ENCODE assay signal across 32 cellular contexts in the genomic region with DNA sequence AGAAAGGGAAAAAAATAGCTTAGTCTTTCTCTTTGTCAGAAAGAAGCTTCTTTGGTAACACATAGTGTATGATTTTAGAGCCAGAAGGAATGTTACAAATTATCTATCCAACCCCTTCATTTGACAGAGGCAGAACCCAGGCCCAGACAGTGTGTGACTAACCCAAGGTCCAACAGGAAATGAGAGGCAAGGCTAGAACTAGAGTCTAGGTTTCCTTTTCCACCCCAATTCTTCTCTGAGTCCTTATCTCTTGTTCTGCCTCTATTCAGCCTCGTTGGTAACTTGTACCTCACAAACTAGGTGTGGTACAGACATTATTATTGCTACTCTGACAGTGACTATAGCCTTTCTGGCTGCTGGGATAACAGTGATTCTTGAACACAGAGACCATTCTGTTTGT.
"Had no signal": no experiment of that assay in that cellular context is flagged by ENCODE, and none has a peak within 500 bp of the region (broad histone marks: within the 10 kb centered on the region; RNA-seq: fewer than 3 reads in every experiment).

No MANE protein-coding gene starts in this region.

- H3K27ac Mint-ChIP-seq: activated B cell treated with CpG ODN at 0.5 μM for 24 hours; activated CD8-positive, alpha-beta T cell treated with anti-CD3 and anti-CD28 coated beads for 36 hours; activated naive CD8-positive, alpha-beta T cell; activated T-helper 17 cell treated with anti-CD3 and anti-CD28 coated beads, Interleukin-2, amount 50 U/mL, for 72 hours; T-helper 17 cell; T-helper 2 cell treated with Interferon-gamma antibody and Interleukin-4, amounts not matched to agents 5 μg/mL and 100 μg/mL, for 36 hours had no signal

- H3K36me3 ChIP-seq: cardiac muscle cell, colonic mucosa, gastroesophageal sphincter, heart right ventricle, WERI-Rb-1 had no signal

- H3K4me1 Mint-ChIP-seq: activated B cell treated with CpG ODN at 0.5 μM for 24 hours; activated T-helper 17 cell treated with anti-CD3 and anti-CD28 coated beads, Interleukin-2, amount 50 U/mL, for 72 hours; T-helper 17 cell had no signal

- FAIRE-seq: endometrium had no signal

- H3K4me2 ChIP-seq: hepatocyte had no signal

- H2AFZ ChIP-seq: hepatocyte had no signal

- H3K4me3 ChIP-seq: body of pancreas, cardiac muscle cell, colonic mucosa, gastroesophageal sphincter, heart right ventricle, hepatocyte had no signal

- H3K9me3 ChIP-seq: body of pancreas, colonic mucosa, gastroesophageal sphincter, heart right ventricle had no signal

- H3K27me3 Mint-ChIP-seq: activated T-helper 17 cell treated with anti-CD3 and anti-CD28 coated beads, Interleukin-2, amount 50 U/mL, for 72 hours; T-helper 17 cell had no signal

- H3K27ac ChIP-seq: body of pancreas, cardiac muscle cell, colonic mucosa, gastroesophageal sphincter, heart right ventricle, hepatocyte, WERI-Rb-1 had no signal

- H3K9me3 Mint-ChIP-seq: activated CD8-positive, alpha-beta T cell treated with anti-CD3 and anti-CD28 coated beads for 36 hours; activated T-cell treated with anti-CD3 and anti-CD28 coated beads, Interleukin-2, amount 50 U/mL, for 4 hours; activated T-helper 17 cell treated with anti-CD3 and anti-CD28 coated beads, Interleukin-2, amount 50 U/mL, for 72 hours; T-helper 2 cell treated with Interferon-gamma antibody and Interleukin-4, amounts not matched to agents 5 μg/mL and 100 μg/mL, for 36 hours had no signal

- H3K79me2 ChIP-seq: hepatocyte had no signal

- H3K36me3 Mint-ChIP-seq: activated naive CD8-positive, alpha-beta T cell had no signal

- H3K27me3 ChIP-seq: body of pancreas, cardiac muscle cell, colonic mucosa, gastroesophageal sphincter, heart right ventricle had no signal

- ATAC-seq: activated CD4-positive, CD25-positive, alpha-beta regulatory T cell treated with anti-CD3 and anti-CD28 coated beads, Interleukin-2, amount 50 U/mL, for 24 hours; activated CD8-positive, alpha-beta T cell treated with anti-CD3 and anti-CD28 coated beads for 36 hours; activated T-cell treated with anti-CD3 and anti-CD28 coated beads, Interleukin-2, amount 50 U/mL, for 4 hours; activated T-helper 17 cell treated with anti-CD3 and anti-CD28 coated beads, Interleukin-2, amount 50 U/mL, for 72 hours; body of pancreas; esophagus mucosa; gastroesophageal sphincter; heart right ventricle; T-helper 17 cell had no signal

- DNase-seq: activated B cell treated with CpG ODN at 0.5 μM for 24 hours; activated CD4-positive, alpha-beta T cell treated with anti-CD3 and anti-CD28 coated beads for 48 hours; activated CD4-positive, alpha-beta T cell treated with anti-CD3 and anti-CD28 coated beads, Interleukin-2, amount 50 U/mL, for 1 hour; activated CD4-positive, alpha-beta T cell treated with anti-CD3 and anti-CD28 coated beads, Interleukin-2, amount 50 U/mL, for 48 hours; activated CD8-positive, alpha-beta memory T cell treated with anti-CD3 and anti-CD28 coated beads for 24 hours; activated CD8-positive, alpha-beta T cell treated with anti-CD3 and anti-CD28 coated beads for 36 hours; activated effector memory CD4-positive, alpha-beta T cell treated with Interleukin-2 at 50 U/mL for 16 hours; activated gamma-delta T cell treated with Interleukin-2 at 50 U/mL for 16 hours; activated naive CD4-positive, alpha-beta T cell treated with anti-CD3 and anti-CD28 coated beads, Interleukin-2, amount 50 U/mL, for 16 hours; activated naive CD4-positive, alpha-beta T cell treated with Interleukin-2 at 50 U/mL for 16 hours; activated T-cell treated with anti-CD3 and anti-CD28 coated beads, Interleukin-2, amount 50 U/mL, for 4 hours; amniotic stem cell; anterior cingulate cortex; body of pancreas; central memory CD4-positive, alpha-beta T cell; cerebellar nuclear complex; colonic mucosa; effector CD8-positive, alpha-beta T cell; foreskin melanocyte; heart right ventricle; T-helper 17 cell; T1000; WERI-Rb-1 had no signal

- H3K4me1 ChIP-seq: body of pancreas, colonic mucosa had no signal

- H3K4me3 Mint-ChIP-seq: activated B cell treated with CpG ODN at 0.5 μM for 24 hours; activated CD8-positive, alpha-beta T cell treated with anti-CD3 and anti-CD28 coated beads for 36 hours; activated naive CD8-positive, alpha-beta T cell; activated T-cell treated with anti-CD3 and anti-CD28 coated beads, Interleukin-2, amount 50 U/mL, for 4 hours; activated T-helper 17 cell treated with anti-CD3 and anti-CD28 coated beads, Interleukin-2, amount 50 U/mL, for 72 hours; T-helper 17 cell; T-helper 2 cell treated with Interferon-gamma antibody and Interleukin-4, amounts not matched to agents 5 μg/mL and 100 μg/mL, for 36 hours had no signal
